In genomic region chr3:186107148-186108105, GRCh38 we compare ENCODE assay signal across 8 cellular contexts. TPM values are rescaled to one million over a fixed set of nuclear protein-coding genes. Genes with fewer than 3 reads are reported as not detected.
DNase-seq lines count a peak whose midpoint lies in the region; ATAC-seq and TF ChIP-seq lines count a peak whose summit lies in the region.

No MANE protein-coding gene starts in this region.

- no peaks in the 10 kb centered on the region for H3K36me3 Mint-ChIP-seq in activated naive CD8-positive, alpha-beta T cell treated with anti-CD3 and anti-CD28 coated beads, Interleukin-2, amount 10 ng/mL, durations not matched to agents 7 days and 5 days

- POLR2A ChIA-PET in activated naive CD8-positive, alpha-beta T cell treated with anti-CD3 and anti-CD28 coated beads, Interleukin-2, amount 10 ng/mL, durations not matched to agents 7 days and 5 days (lab: Charles Lee) = no interaction called here

- DNase-seq in GM13976 (ENCODE audit: low spot score) (peak; percentile 76), MV-4-11 (lab: John Stamatoyannopoulos, UW) (peak; percentile 23), RWPE2 (ENCODE audit: low spot score) (peak; percentile 74), Right ventricle myocardium inferior (ENCODE audit: missing footprints) (peak; percentile 82)
- DNase-seq in activated naive CD8-positive, alpha-beta T cell treated with anti-CD3 and anti-CD28 coated beads, Interleukin-2, amount 10 ng/mL, durations not matched to agents 7 days and 5 days = peak; percentile 56

- H3K4me3 Mint-ChIP-seq in activated naive CD8-positive, alpha-beta T cell treated with anti-CD3 and anti-CD28 coated beads, Interleukin-2, amount 10 ng/mL, durations not matched to agents 7 days and 5 days = peak overlapping the region; percentile 96

- H3K4me3 ChIP-seq in RWPE2 (ENCODE audit: severe bottlenecking) = peak overlapping the region; percentile 61
- peak overlapping the region; percentile 60 to 94 for H3K4me3 ChIP-seq in neutrophil (ENCODE audit: low read depth in 1 of 2, low read length in 1 of 2)

- in situ Hi-C loops in GM13976 (cut with MboI; ENCODE audit: low sequenced_read_pairs, unreplicated experiment) = no loop called here

- TF ChIP-seq CTCF in GM13976 (IDR thresholded peaks at IDR 0.05; ENCODE audit: borderline replicate concordance, control extremely low read depth, extremely low read depth, insufficient read depth, missing control alignments) = no peak
- TF ChIP-seq CTCF in RWPE2 (IDR thresholded peaks at IDR 0.05; ENCODE audit: poor library complexity, severe bottlenecking) = no peak
- TF ChIP-seq CTCF in neutrophil (IDR thresholded peaks at IDR 0.05) = no peak

- ATAC-seq in RWPE2 (ENCODE audit: low read depth) = peak; percentile 44
- ATAC-seq in activated naive CD8-positive, alpha-beta T cell treated with anti-CD3 and anti-CD28 coated beads, Interleukin-2, amount 10 ng/mL, durations not matched to agents 7 days and 5 days (ENCODE audit: low read depth) = no peak
- peak; percentile 23 for ATAC-seq in Right ventricle myocardium inferior
- no peak for ATAC-seq in GM19395 (IDR thresholded peaks at IDR 0.05; ENCODE audit: unreplicated experiment)
- ATAC-seq in HG03571 (IDR thresholded peaks at IDR 0.05; ENCODE audit: unreplicated experiment) = no peak

- intact Hi-C loops in Right ventricle myocardium inferior (cut with DNase I) = loop anchor here (5.0 kb wide), 2 partner anchors 170 to 465 kb away; partner anchors contain the start of genes DNAJB11 and TRA2B

- H3K27me3 ChIP-seq in RWPE2 (ENCODE audit: insufficient read depth, poor library complexity, severe bottlenecking) = no peaks in the 10 kb centered on the region
- peaks cover 97% of the 10 kb centered on the region for H3K27me3 ChIP-seq in neutrophil

- peaks cover 26% of the 10 kb centered on the region for H3K36me3 ChIP-seq in RWPE2 (ENCODE audit: low read depth)
- H3K36me3 ChIP-seq in neutrophil = no peaks in the 10 kb centered on the region

- H3K9me3 ChIP-seq in RWPE2 (ENCODE audit: severe bottlenecking) = no peaks in the 10 kb centered on the region
- no peaks in the 10 kb centered on the region for H3K9me3 ChIP-seq in neutrophil

- peaks cover 30% of the 10 kb centered on the region for H3K4me1 Mint-ChIP-seq in activated naive CD8-positive, alpha-beta T cell treated with anti-CD3 and anti-CD28 coated beads, Interleukin-2, amount 10 ng/mL, durations not matched to agents 7 days and 5 days

- H3K27me3 Mint-ChIP-seq in activated naive CD8-positive, alpha-beta T cell treated with anti-CD3 and anti-CD28 coated beads, Interleukin-2, amount 10 ng/mL, durations not matched to agents 7 days and 5 days = peaks cover 85% of the 10 kb centered on the region

- H3K4me1 ChIP-seq in RWPE2 (ENCODE audit: insufficient read depth, poor library complexity, severe bottlenecking) = peaks cover 36% of the 10 kb centered on the region
- H3K4me1 ChIP-seq in neutrophil (ENCODE audit: control insufficient read depth in 1 of 2, insufficient read depth in 1 of 2, low read depth in 1 of 2, low read length in 1 of 2) = peaks cover 29 to 35% of the 10 kb centered on the region in 2 experiments

- no peaks in the 10 kb centered on the region for H3K9me3 Mint-ChIP-seq in activated naive CD8-positive, alpha-beta T cell treated with anti-CD3 and anti-CD28 coated beads, Interleukin-2, amount 10 ng/mL, durations not matched to agents 7 days and 5 days

- no peak overlapping the region for H3K27ac Mint-ChIP-seq in activated naive CD8-positive, alpha-beta T cell treated with anti-CD3 and anti-CD28 coated beads, Interleukin-2, amount 10 ng/mL, durations not matched to agents 7 days and 5 days

- H3K27ac ChIP-seq in RWPE2 (ENCODE audit: poor library complexity, severe bottlenecking) (peak overlapping the region; percentile 76), neutrophil (peak overlapping the region; percentile 3)

RNA-seq across cellular contexts. Expression of gene ETV5, which starts 1.5 kb away (rescaled TPM):
- 1 to 10 TPM; 1.4 to 2.0 TPM for total RNA-seq in activated naive CD8-positive, alpha-beta T cell treated with anti-CD3 and anti-CD28 coated beads, Interleukin-2, amount 10 ng/mL, durations not matched to agents 7 days and 5 days
- total RNA-seq in Right ventricle myocardium inferior = 4.7 TPM

Comparison
In these comparisons a context has a peak if more than half of its experiments do, and no peak if none do; other contexts are left out.
1. DNase-seq: peak in every context shown above with its lines; median percentile 82 in Right ventricle myocardium inferior; 76 in GM13976; 74 in RWPE2; 56 in activated naive CD8-positive, alpha-beta T cell treated with anti-CD3 and anti-CD28 coated beads, Interleukin-2, amount 10 ng/mL, durations not matched to agents 7 days and 5 days; 23 in MV-4-11.
2. ATAC-seq: peak in RWPE2 (single experiment) and Right ventricle myocardium inferior (single experiment); none in activated naive CD8-positive, alpha-beta T cell treated with anti-CD3 and anti-CD28 coated beads, Interleukin-2, amount 10 ng/mL, durations not matched to agents 7 days and 5 days (single experiment), GM19395 (single experiment) and HG03571 (single experiment).